ENCODE assay signal across 24 cellular contexts in genomic region chr17:6708357-6708961, GRCh38. TPM values are rescaled to one million over a fixed set of nuclear protein-coding genes. Genes with fewer than 3 reads are reported as not detected.
"Had no signal": no experiment of that assay in that cellular context is flagged by ENCODE, and none has a peak within 500 bp of the region (broad histone marks: within the 10 kb centered on the region; RNA-seq: fewer than 3 reads in every experiment).

No MANE protein-coding gene starts in this region.

- H3K27ac ChIP-seq: esophagus squamous epithelium, gastroesophageal sphincter, left ventricle myocardium inferior, parathyroid adenoma, sigmoid colon, skin epidermis, vagina had no signal

- H3K27ac Mint-ChIP-seq: dendritic cell treated with granulocyte-macrophage colony-stimulating factor and Interleukin-4, amounts not matched to agents 40 ng/mL and 50 ng/mL, for 4 days; effector memory CD8-positive, alpha-beta T cell; nephron; stimulated activated naive B cell treated with anti-CD40 and anti-IgM and Interleukin-4, amounts not matched to agents 10 μg/mL and 1 μg/mL and 100 μg/mL, for 72 hours; stimulated activated naive CD8-positive, alpha-beta T cell treated with anti-CD3 and anti-CD28 coated beads, Interleukin-15, amount 100 ng/mL, for 72 hours had no signal

- H3K9me3 Mint-ChIP-seq: dendritic cell treated with granulocyte-macrophage colony-stimulating factor and Interleukin-4, amounts not matched to agents 40 ng/mL and 50 ng/mL, for 4 days; effector memory CD8-positive, alpha-beta T cell; stimulated activated naive B cell treated with anti-CD40 and anti-IgM and Interleukin-4, amounts not matched to agents 10 μg/mL and 1 μg/mL and 100 μg/mL, for 72 hours; stimulated activated naive CD8-positive, alpha-beta T cell treated with anti-CD3 and anti-CD28 coated beads, Interleukin-15, amount 100 ng/mL, for 72 hours had no signal

- H3K4me1 ChIP-seq: parathyroid adenoma had no signal

- ATAC-seq: effector memory CD8-positive, alpha-beta T cell; gastroesophageal sphincter; stimulated activated naive B cell treated with anti-CD40 and anti-IgM and Interleukin-4, amounts not matched to agents 10 μg/mL and 1 μg/mL and 100 μg/mL, for 72 hours; stimulated activated naive CD8-positive, alpha-beta T cell treated with anti-CD3 and anti-CD28 coated beads, Interleukin-15, amount 100 ng/mL, for 72 hours had no signal

- H3K9me3 ChIP-seq: esophagus squamous epithelium, gastroesophageal sphincter, left ventricle myocardium inferior, sigmoid colon, vagina had no signal

- H3K27me3 ChIP-seq: vagina had no signal

- H3K36me3 ChIP-seq: esophagus squamous epithelium, gastroesophageal sphincter, left ventricle myocardium inferior, sigmoid colon, vagina had no signal

- H3K4me3 ChIP-seq: esophagus squamous epithelium, gastroesophageal sphincter, left ventricle myocardium inferior, lung, sigmoid colon, skin epidermis, vagina had no signal

- DNase-seq: effector memory CD8-positive, alpha-beta T cell; esophagus squamous epithelium; foreskin fibroblast; glutamatergic neuron; left ventricle myocardium inferior; mesenchymal stem cell; naive B cell; occipital lobe; stimulated activated CD4-positive, alpha-beta T cell treated with anti-CD3 and anti-CD28 coated beads, Interleukin-2, amount 100 ng/mL, for 24 hours; stimulated activated CD4-positive, alpha-beta T cell treated with anti-CD3 and anti-CD28 coated beads, Interleukin-4, amount 100 ng/mL, for 4 hours; stimulated activated naive B cell treated with anti-CD40 and anti-IgM and Interleukin-4, amounts not matched to agents 10 μg/mL and 1 μg/mL and 100 μg/mL, for 72 hours; stimulated activated naive CD8-positive, alpha-beta T cell treated with anti-CD3 and anti-CD28 coated beads, Interleukin-15, amount 100 ng/mL, for 72 hours; substantia nigra; trophoblast cell had no signal

- H3K4me3 Mint-ChIP-seq: dendritic cell treated with granulocyte-macrophage colony-stimulating factor and Interleukin-4, amounts not matched to agents 40 ng/mL and 50 ng/mL, for 4 days; effector memory CD8-positive, alpha-beta T cell; naive B cell; nephron; stimulated activated naive B cell treated with anti-CD40 and anti-IgM and Interleukin-4, amounts not matched to agents 10 μg/mL and 1 μg/mL and 100 μg/mL, for 72 hours; stimulated activated naive CD8-positive, alpha-beta T cell treated with anti-CD3 and anti-CD28 coated beads, Interleukin-15, amount 100 ng/mL, for 72 hours had no signal

- H3K36me3 Mint-ChIP-seq: stimulated activated naive B cell treated with anti-CD40 and anti-IgM and Interleukin-4, amounts not matched to agents 10 μg/mL and 1 μg/mL and 100 μg/mL, for 72 hours had no signal

RNA-seq across cellular contexts. Expression of gene SLC13A5, which starts 4.7 kb away (rescaled TPM):
- total RNA-seq: epithelial cell of proximal tubule, left ventricle myocardium inferior, occipital lobe, pulmonary artery endothelial cell had no signal
